Comparison of ENCODE assay signal across 1 cellular context in the genomic region with DNA sequence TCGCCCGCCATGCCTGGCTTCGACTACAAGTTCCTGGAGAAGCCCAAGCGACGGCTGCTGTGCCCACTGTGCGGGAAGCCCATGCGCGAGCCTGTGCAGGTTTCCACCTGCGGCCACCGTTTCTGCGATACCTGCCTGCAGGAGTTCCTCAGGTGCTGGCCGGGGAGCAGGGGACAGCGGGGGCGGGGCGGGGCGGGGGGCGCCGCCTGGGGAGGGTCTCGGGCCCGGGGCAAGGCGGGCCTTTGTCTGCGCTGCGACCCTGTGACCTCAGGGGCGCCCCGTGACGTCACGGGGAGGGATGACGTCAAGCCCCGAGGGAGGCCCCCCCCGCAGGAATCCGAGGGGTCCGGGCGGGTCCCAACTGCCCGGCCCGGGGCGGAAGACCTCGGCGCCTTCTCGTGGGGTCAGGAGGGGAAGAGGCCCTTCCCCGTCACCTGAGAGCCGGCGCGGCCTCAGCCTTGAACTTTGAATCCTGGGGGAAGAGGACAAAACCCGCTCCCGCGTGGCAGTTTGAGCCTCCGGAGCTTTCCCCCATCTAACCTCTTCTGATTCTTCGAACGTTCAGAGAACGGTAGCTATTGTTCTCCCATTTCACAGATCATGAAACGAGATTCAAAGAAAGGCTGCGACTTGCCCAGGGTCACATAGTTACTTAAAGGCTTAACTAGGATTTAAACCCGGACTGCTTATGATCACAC.
A peak's percentile ranks its signal among the peaks of the same experiment; 100 is the strongest.
TF ChIP-seq lines count a peak whose summit lies in the region.

No MANE protein-coding gene starts in this region.

TF ChIP-seq in HepG2, 621 proteins besides CTCF, POLR2A, EP300 and RAD21 (continued from another document and continues in another):
- TF ChIP-seq NCOR1 (IDR thresholded peaks at IDR 0.05; ENCODE audit: borderline replicate concordance, low read length) = peak; percentile 89
- no peak for TF ChIP-seq ZNF850 (CRISPR knock-in tag; conservative IDR thresholded peaks at IDR 0.05)
- TF ChIP-seq PHF8 (CRISPR knock-in tag; IDR thresholded peaks at IDR 0.05) = peak; percentile 51
- TF ChIP-seq ZC3H4 (CRISPR knock-in tag; IDR thresholded peaks at IDR 0.05; ENCODE audit: borderline replicate concordance) = no peak
- TF ChIP-seq, protein P1, sequence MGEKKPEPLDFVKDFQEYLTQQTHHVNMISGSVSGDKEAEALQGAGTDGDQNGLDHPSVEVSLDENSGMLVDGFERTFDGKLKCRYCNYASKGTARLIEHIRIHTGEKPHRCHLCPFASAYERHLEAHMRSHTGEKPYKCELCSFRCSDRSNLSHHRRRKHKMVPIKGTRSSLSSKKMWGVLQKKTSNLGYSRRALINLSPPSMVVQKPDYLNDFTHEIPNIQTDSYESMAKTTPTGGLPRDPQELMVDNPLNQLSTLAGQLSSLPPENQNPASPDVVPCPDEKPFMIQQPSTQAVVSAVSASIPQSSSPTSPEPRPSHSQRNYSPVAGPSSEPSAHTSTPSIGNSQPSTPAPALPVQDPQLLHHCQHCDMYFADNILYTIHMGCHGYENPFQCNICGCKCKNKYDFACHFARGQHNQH (CRISPR knock-in tag; IDR thresholded peaks at IDR 0.05) = peak; percentile 22; the same call in 1 of the 2 replicates
- peak; percentile 54 for TF ChIP-seq RBFOX2 (IDR thresholded peaks at IDR 0.05; ENCODE audit: low read depth, low read length)
- peak; percentile 17 for TF ChIP-seq TBL1XR1 (IDR thresholded peaks at IDR 0.05; ENCODE audit: borderline replicate concordance, low read length, partially characterized antibody)
- TF ChIP-seq, protein P2, sequence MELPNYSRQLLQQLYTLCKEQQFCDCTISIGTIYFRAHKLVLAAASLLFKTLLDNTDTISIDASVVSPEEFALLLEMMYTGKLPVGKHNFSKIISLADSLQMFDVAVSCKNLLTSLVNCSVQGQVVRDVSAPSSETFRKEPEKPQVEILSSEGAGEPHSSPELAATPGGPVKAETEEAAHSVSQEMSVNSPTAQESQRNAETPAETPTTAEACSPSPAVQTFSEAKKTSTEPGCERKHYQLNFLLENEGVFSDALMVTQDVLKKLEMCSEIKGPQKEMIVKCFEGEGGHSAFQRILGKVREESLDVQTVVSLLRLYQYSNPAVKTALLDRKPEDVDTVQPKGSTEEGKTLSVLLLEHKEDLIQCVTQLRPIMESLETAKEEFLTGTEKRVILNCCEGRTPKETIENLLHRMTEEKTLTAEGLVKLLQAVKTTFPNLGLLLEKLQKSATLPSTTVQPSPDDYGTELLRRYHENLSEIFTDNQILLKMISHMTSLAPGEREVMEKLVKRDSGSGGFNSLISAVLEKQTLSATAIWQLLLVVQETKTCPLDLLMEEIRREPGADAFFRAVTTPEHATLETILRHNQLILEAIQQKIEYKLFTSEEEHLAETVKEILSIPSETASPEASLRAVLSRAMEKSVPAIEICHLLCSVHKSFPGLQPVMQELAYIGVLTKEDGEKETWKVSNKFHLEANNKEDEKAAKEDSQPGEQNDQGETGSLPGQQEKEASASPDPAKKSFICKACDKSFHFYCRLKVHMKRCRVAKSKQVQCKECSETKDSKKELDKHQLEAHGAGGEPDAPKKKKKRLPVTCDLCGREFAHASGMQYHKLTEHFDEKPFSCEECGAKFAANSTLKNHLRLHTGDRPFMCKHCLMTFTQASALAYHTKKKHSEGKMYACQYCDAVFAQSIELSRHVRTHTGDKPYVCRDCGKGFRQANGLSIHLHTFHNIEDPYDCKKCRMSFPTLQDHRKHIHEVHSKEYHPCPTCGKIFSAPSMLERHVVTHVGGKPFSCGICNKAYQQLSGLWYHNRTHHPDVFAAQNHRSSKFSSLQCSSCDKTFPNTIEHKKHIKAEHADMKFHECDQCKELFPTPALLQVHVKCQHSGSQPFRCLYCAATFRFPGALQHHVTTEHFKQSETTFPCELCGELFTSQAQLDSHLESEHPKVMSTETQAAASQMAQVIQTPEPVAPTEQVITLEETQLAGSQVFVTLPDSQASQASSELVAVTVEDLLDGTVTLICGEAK (IDR thresholded peaks at IDR 0.05) = no peak
- TF ChIP-seq, protein P2 (CRISPR knock-in tag; IDR thresholded peaks at IDR 0.05) = no peak
- TF ChIP-seq NCOA1 (CRISPR knock-in tag; IDR thresholded peaks at IDR 0.05) = no peak; the same call in 1 of the 2 replicates
- TF ChIP-seq POGZ (CRISPR knock-in tag; IDR thresholded peaks at IDR 0.05) = no peak
- TF ChIP-seq CHCHD3 (CRISPR knock-in tag; IDR thresholded peaks at IDR 0.05) = no peak
- no peak for TF ChIP-seq ZZZ3 (CRISPR knock-in tag; IDR thresholded peaks at IDR 0.05; ENCODE audit: borderline replicate concordance)
- TF ChIP-seq ZNF562 (CRISPR knock-in tag; IDR thresholded peaks at IDR 0.05; ENCODE audit: borderline replicate concordance) = no peak
- TF ChIP-seq SOX5 (CRISPR knock-in tag; IDR thresholded peaks at IDR 0.05; ENCODE audit: borderline replicate concordance) = no peak; the same call in 1 of the 2 replicates
- peak; percentile 39 for TF ChIP-seq HNRNPH1 (optimal IDR thresholded peaks at IDR 0.05; ENCODE audit: low read depth, low read length)
- peak; percentile 27; the same call in 1 of the 2 replicates for TF ChIP-seq ISL2 (CRISPR knock-in tag; IDR thresholded peaks at IDR 0.05)
- TF ChIP-seq, protein P3, sequence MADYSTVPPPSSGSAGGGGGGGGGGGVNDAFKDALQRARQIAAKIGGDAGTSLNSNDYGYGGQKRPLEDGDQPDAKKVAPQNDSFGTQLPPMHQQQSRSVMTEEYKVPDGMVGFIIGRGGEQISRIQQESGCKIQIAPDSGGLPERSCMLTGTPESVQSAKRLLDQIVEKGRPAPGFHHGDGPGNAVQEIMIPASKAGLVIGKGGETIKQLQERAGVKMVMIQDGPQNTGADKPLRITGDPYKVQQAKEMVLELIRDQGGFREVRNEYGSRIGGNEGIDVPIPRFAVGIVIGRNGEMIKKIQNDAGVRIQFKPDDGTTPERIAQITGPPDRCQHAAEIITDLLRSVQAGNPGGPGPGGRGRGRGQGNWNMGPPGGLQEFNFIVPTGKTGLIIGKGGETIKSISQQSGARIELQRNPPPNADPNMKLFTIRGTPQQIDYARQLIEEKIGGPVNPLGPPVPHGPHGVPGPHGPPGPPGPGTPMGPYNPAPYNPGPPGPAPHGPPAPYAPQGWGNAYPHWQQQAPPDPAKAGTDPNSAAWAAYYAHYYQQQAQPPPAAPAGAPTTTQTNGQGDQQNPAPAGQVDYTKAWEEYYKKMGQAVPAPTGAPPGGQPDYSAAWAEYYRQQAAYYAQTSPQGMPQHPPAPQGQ (CRISPR knock-in tag; IDR thresholded peaks at IDR 0.05; ENCODE audit: borderline replicate concordance) = no peak
- TF ChIP-seq, protein P4, sequence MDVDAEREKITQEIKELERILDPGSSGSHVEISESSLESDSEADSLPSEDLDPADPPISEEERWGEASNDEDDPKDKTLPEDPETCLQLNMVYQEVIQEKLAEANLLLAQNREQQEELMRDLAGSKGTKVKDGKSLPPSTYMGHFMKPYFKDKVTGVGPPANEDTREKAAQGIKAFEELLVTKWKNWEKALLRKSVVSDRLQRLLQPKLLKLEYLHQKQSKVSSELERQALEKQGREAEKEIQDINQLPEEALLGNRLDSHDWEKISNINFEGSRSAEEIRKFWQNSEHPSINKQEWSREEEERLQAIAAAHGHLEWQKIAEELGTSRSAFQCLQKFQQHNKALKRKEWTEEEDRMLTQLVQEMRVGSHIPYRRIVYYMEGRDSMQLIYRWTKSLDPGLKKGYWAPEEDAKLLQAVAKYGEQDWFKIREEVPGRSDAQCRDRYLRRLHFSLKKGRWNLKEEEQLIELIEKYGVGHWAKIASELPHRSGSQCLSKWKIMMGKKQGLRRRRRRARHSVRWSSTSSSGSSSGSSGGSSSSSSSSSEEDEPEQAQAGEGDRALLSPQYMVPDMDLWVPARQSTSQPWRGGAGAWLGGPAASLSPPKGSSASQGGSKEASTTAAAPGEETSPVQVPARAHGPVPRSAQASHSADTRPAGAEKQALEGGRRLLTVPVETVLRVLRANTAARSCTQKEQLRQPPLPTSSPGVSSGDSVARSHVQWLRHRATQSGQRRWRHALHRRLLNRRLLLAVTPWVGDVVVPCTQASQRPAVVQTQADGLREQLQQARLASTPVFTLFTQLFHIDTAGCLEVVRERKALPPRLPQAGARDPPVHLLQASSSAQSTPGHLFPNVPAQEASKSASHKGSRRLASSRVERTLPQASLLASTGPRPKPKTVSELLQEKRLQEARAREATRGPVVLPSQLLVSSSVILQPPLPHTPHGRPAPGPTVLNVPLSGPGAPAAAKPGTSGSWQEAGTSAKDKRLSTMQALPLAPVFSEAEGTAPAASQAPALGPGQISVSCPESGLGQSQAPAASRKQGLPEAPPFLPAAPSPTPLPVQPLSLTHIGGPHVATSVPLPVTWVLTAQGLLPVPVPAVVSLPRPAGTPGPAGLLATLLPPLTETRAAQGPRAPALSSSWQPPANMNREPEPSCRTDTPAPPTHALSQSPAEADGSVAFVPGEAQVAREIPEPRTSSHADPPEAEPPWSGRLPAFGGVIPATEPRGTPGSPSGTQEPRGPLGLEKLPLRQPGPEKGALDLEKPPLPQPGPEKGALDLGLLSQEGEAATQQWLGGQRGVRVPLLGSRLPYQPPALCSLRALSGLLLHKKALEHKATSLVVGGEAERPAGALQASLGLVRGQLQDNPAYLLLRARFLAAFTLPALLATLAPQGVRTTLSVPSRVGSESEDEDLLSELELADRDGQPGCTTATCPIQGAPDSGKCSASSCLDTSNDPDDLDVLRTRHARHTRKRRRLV (CRISPR knock-in tag; IDR thresholded peaks at IDR 0.05) = no peak
- TF ChIP-seq, protein P5, sequence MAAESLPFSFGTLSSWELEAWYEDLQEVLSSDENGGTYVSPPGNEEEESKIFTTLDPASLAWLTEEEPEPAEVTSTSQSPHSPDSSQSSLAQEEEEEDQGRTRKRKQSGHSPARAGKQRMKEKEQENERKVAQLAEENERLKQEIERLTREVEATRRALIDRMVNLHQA (CRISPR knock-in tag; IDR thresholded peaks at IDR 0.05) = no peak
- 0 out of 2 replicates have a peak, but pooled peaks have one; percentile 14 for TF ChIP-seq KMT2A (CRISPR knock-in tag; IDR thresholded peaks at IDR 0.05)
- TF ChIP-seq ZNF780A (CRISPR knock-in tag; IDR thresholded peaks at IDR 0.05) = no peak
- TF ChIP-seq ATM (IDR thresholded peaks at IDR 0.05; ENCODE audit: borderline replicate concordance) = no peak
- TF ChIP-seq, protein P6, sequence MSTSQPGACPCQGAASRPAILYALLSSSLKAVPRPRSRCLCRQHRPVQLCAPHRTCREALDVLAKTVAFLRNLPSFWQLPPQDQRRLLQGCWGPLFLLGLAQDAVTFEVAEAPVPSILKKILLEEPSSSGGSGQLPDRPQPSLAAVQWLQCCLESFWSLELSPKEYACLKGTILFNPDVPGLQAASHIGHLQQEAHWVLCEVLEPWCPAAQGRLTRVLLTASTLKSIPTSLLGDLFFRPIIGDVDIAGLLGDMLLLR (CRISPR knock-in tag; IDR thresholded peaks at IDR 0.05) = no peak
- 0 out of 2 replicates have a peak, but pooled peaks have one; percentile 5 for TF ChIP-seq ZFY (CRISPR knock-in tag; IDR thresholded peaks at IDR 0.05)
- TF ChIP-seq ZBTB20 (CRISPR knock-in tag; IDR thresholded peaks at IDR 0.05; ENCODE audit: borderline replicate concordance, low read depth) = no peak
- TF ChIP-seq ZBTB7A (CRISPR knock-in tag; IDR thresholded peaks at IDR 0.05) = peak; percentile 100
- TF ChIP-seq PITX1 (CRISPR knock-in tag; IDR thresholded peaks at IDR 0.05) = no peak
- TF ChIP-seq, protein P7, sequence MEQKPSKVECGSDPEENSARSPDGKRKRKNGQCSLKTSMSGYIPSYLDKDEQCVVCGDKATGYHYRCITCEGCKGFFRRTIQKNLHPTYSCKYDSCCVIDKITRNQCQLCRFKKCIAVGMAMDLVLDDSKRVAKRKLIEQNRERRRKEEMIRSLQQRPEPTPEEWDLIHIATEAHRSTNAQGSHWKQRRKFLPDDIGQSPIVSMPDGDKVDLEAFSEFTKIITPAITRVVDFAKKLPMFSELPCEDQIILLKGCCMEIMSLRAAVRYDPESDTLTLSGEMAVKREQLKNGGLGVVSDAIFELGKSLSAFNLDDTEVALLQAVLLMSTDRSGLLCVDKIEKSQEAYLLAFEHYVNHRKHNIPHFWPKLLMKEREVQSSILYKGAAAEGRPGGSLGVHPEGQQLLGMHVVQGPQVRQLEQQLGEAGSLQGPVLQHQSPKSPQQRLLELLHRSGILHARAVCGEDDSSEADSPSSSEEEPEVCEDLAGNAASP (CRISPR knock-in tag; IDR thresholded peaks at IDR 0.05; ENCODE audit: borderline replicate concordance) = 0 out of 2 replicates have a peak, but pooled peaks have one; percentile 51
- TF ChIP-seq RFX3 (CRISPR knock-in tag; IDR thresholded peaks at IDR 0.05) = no peak
- no peak for TF ChIP-seq MEIS2 (CRISPR knock-in tag; IDR thresholded peaks at IDR 0.05)
- no peak for TF ChIP-seq ZNF253 (CRISPR knock-in tag; IDR thresholded peaks at IDR 0.05; ENCODE audit: borderline replicate concordance)
- no peak for TF ChIP-seq LCORL (IDR thresholded peaks at IDR 0.05)
- TF ChIP-seq LCORL (CRISPR knock-in tag; IDR thresholded peaks at IDR 0.05) = 0 out of 2 replicates have a peak, but pooled peaks have one; percentile 40
